Comparison of ENCODE assay signal across 25 cellular contexts in genomic region chr11:1406571-1407485, GRCh38. TPM values are rescaled to one million over a fixed set of nuclear protein-coding genes. Genes with fewer than 3 reads are reported as not detected.
DNase-seq lines count a peak whose midpoint lies in the region; ATAC-seq and TF ChIP-seq lines count a peak whose summit lies in the region.
"Had no signal": no experiment of that assay in that cellular context is flagged by ENCODE, and none has a peak within 500 bp of the region (broad histone marks: within the 10 kb centered on the region; RNA-seq: fewer than 3 reads in every experiment).

No MANE protein-coding gene starts in this region.

- H2BK12ac ChIP-seq in H9 (ENCODE audit: insufficient read length, low read depth, low read length): no peak overlapping the region

- no peak overlapping the region for H2BK15ac ChIP-seq in H9 (ENCODE audit: low read depth, low read length)

- H3K36me3 Mint-ChIP-seq in H9 (ENCODE audit: insufficient read depth in 1 of 3, low read depth in 3 of 3): no peaks in the 10 kb centered on the region; a peak in 1 of 7 replicates
- H3K36me3 Mint-ChIP-seq: CD8-positive, alpha-beta T cell had no signal

- WGBS in H9 (ENCODE audit: extremely low coverage, insufficient read length, low lambda C conversion rate): no CpG with 5 or more reads among the region's 31 CpGs

- H3K23ac ChIP-seq in H9 (ENCODE audit: insufficient read length, low read depth, low read length): no peak overlapping the region

- H3K14ac ChIP-seq in H9 (ENCODE audit: insufficient read depth, low read length): peak overlapping the region; percentile 31; the same call in 1 of the 2 replicates

- no peak overlapping the region for H3K4ac ChIP-seq in H9 (ENCODE audit: low read depth, low read length)

- H2AK5ac ChIP-seq in H9 (ENCODE audit: insufficient read length, low read length): no peak overlapping the region

- peaks cover 5% of the 10 kb centered on the region for H4K20me1 ChIP-seq in H9 (ENCODE audit: control insufficient read depth, insufficient read depth, insufficient read length)

- H3K9me3 ChIP-seq in H9 (ENCODE audit: control insufficient read depth, low read depth, low read length) (no peaks in the 10 kb centered on the region), Panc1 (ENCODE audit: control insufficient read depth, insufficient read depth, low read depth, low read length) (no peaks in the 10 kb centered on the region)
- H3K9me3 ChIP-seq: Caco-2, SJCRH30 had no signal

- no peaks in the 10 kb centered on the region for H3K23me2 ChIP-seq in H9 (ENCODE audit: insufficient read length, low read depth, low read length, poor library complexity, severe bottlenecking)

- DNase-seq in H9: no peak
- DNase-seq in Panc1 (ENCODE audit: low read depth, low spot score): no peak
- peak in 7 of 10 donors; percentile 40 to 83 (median 71) for DNase-seq in dorsolateral prefrontal cortex
- peak; percentile 71 for DNase-seq in occipital lobe (lab: John Stamatoyannopoulos, UW)
- DNase-seq in NCI-H1105 treated with DMSO at 0.1 percent for 48 hours (lab: John Stamatoyannopoulos, UW): no peak
- DNase-seq in activated naive CD4-positive, alpha-beta T cell treated with anti-CD3 and anti-CD28 coated beads, Interleukin-2, amount 50 U/mL, for 16 hours: no peak
- DNase-seq: Caco-2; CD8-positive, alpha-beta T cell; DMS 273 treated with DMSO at 0.1 percent for 48 hours; DMS79; EL; GDM1; KG1; MM.1S; NCI-H1417; NCI-H1694; NCI-H2029 treated with DMSO at 0.1 percent for 48 hours; NCI-H2227 treated with DMSO at 0.1 percent for 48 hours; NCI-H526 treated with DMSO at 0.1 percent for 48 hours; OCI-M1; SJCRH30; T-helper 1 cell had no signal

- H4K5ac ChIP-seq in H9 (ENCODE audit: insufficient read length, low read depth, low read length): no peak overlapping the region

- H3K27ac ChIP-seq in H9 (ENCODE audit: insufficient read length, low read depth, low read length): no peak overlapping the region
- H3K27ac ChIP-seq in Panc1 (ENCODE audit: low read length): no peak overlapping the region
- H3K27ac ChIP-seq in dorsolateral prefrontal cortex: peak overlapping the region in 51 of 59 donors; percentile 7 to 98 (median 64)
- H3K27ac ChIP-seq: C4-2B, SJCRH30 had no signal

- no peaks in the 10 kb centered on the region; a peak in 1 of 4 replicates for H3K4me1 Mint-ChIP-seq in H9
- H3K4me1 Mint-ChIP-seq: B cell had no signal

- no peak overlapping the region for H3K4me3 ChIP-seq in Panc1 (ENCODE audit: low read depth in 2 of 2, low read length in 2 of 2)
- peak overlapping the region in 10 of 59 donors; percentile 1 to 26 (median 10) for H3K4me3 ChIP-seq in dorsolateral prefrontal cortex
- H3K4me3 ChIP-seq: SJCRH30 had no signal

- no peak overlapping the region for H3K9ac ChIP-seq in H9 (ENCODE audit: extremely low read depth, insufficient read length, low read length)

- in situ Hi-C loops in Panc1 (cut with HindIII; ENCODE audit: low pct_unique_long_range_greater_than_20kb, low sequenced_read_pairs): no loop called here

- H3K79me1 ChIP-seq in H9 (ENCODE audit: insufficient read depth, low read depth, low read length, poor library complexity, severe bottlenecking): peaks cover 6% of the 10 kb centered on the region

- H2BK5ac ChIP-seq in H9 (ENCODE audit: insufficient read length, low read length): no peak overlapping the region

- H4K8ac ChIP-seq in H9 (replicated peaks; ENCODE audit: insufficient read length, low read depth, low read length): no peak overlapping the region

- H3K4me2 ChIP-seq in H9 (ENCODE audit: insufficient read depth, insufficient read length, low read length): no peak overlapping the region

- H3K4me3 Mint-ChIP-seq in H9: no peak overlapping the region
- H3K4me3 Mint-ChIP-seq: B cell; CD8-positive, alpha-beta T cell had no signal

- no peaks in the 10 kb centered on the region for H3K36me3 ChIP-seq in Panc1 (ENCODE audit: control insufficient read depth, insufficient read depth, low read length)
- H3K36me3 ChIP-seq: SJCRH30 had no signal

- no peak overlapping the region for H3T11ph ChIP-seq in H9 (ENCODE audit: low read length)

- TF ChIP-seq CTCF in H9 (conservative IDR thresholded peaks at IDR 0.05) (no peak), Panc1 (IDR thresholded peaks at IDR 0.05) (no peak), dorsolateral prefrontal cortex (IDR thresholded peaks at IDR 0.05 in 54 of 56, conservative IDR thresholded peaks at IDR 0.05 in 2 of 56; ENCODE audit: low read depth in 1 of 56, partially characterized antibody in 56 of 56) (peak in 1 of 56 donors; percentile 4)

- ATAC-seq in Panc1 (peak; percentile 7; the same call in 1 of the 2 replicates), GM18867 (IDR thresholded peaks at IDR 0.05; ENCODE audit: unreplicated experiment) (no peak)
- ATAC-seq: CD8-positive, alpha-beta T cell had no signal

- no peak overlapping the region for H2BK120ac ChIP-seq in H9 (ENCODE audit: low read depth, low read length, poor library complexity, severe bottlenecking)

- H3K9me3 Mint-ChIP-seq in H9: no peaks in the 10 kb centered on the region; a peak in 1 of 5 replicates
- H3K9me3 Mint-ChIP-seq: CD8-positive, alpha-beta T cell had no signal

- no TSS peak for BruUV-seq in Panc1 (replicated peaks; lab: Mats Ljungman, UMichigan)

- H4K91ac ChIP-seq in H9 (ENCODE audit: insufficient read length, low read depth, low read length): no peak overlapping the region

- H3K27me3 ChIP-seq in H9 (ENCODE audit: insufficient read depth, low read length): no peaks in the 10 kb centered on the region
- H3K27me3 ChIP-seq in Panc1 (ENCODE audit: control insufficient read depth, insufficient read depth, low read length): no peaks in the 10 kb centered on the region
- H3K27me3 ChIP-seq in dorsolateral prefrontal cortex: no peaks in the 10 kb centered on the region
- H3K27me3 ChIP-seq: SJCRH30 had no signal

- H3K56ac ChIP-seq in H9 (ENCODE audit: insufficient read length, low read depth, low read length): no peak overlapping the region

- H3K79me2 ChIP-seq in H9 (ENCODE audit: insufficient read depth, low read length): peaks cover 2% of the 10 kb centered on the region; the same call in 1 of the 2 replicates

- no peak overlapping the region for H3K18ac ChIP-seq in H9 (ENCODE audit: insufficient read length, low read depth, low read length)

- POLR2A ChIA-PET in Panc1 (lab: Charles Lee): no interaction called here

- H2AFZ ChIP-seq in H9 (ENCODE audit: low read length): no peak overlapping the region

- no peak overlapping the region; a peak in 1 of 7 replicates for H3K27ac Mint-ChIP-seq in H9
- H3K27ac Mint-ChIP-seq: B cell; CD8-positive, alpha-beta T cell had no signal

- no peak overlapping the region for H2BK20ac ChIP-seq in H9 (ENCODE audit: low read depth, low read length, poor library complexity, severe bottlenecking)

- intact Hi-C loops in Panc1 (cut with micrococcal nuclease; ENCODE audit: unreplicated experiment) (no loop called here), dorsolateral prefrontal cortex (cut with DNase I) (no loop called here)

- H3K4me1 ChIP-seq in H9 (ENCODE audit: insufficient read depth, low read length) (no peaks in the 10 kb centered on the region), Panc1 (ENCODE audit: control insufficient read depth, insufficient read depth, low read length) (peaks cover 13% of the 10 kb centered on the region)
- H3K4me1 ChIP-seq: Caco-2, SJCRH30 had no signal

- CTCF ChIA-PET in Panc1 (lab: Charles Lee): no interaction called here

- no peaks in the 10 kb centered on the region; the same call in 1 of the 2 replicates for H3K27me3 Mint-ChIP-seq in H9 (ENCODE audit: low read depth)

RNA-seq across cellular contexts. Expression of gene BRSK2, which starts 17.1 kb away (rescaled TPM):
- total RNA-seq in H9 (2021): 24.2 and 28.4 TPM in 2 replicates
- total RNA-seq in Panc1 (2021; ENCODE audit: unreplicated experiment): 32.2 TPM
- polyA plus RNA-seq in Panc1 (2012; ENCODE audit: insufficient read length): 47.7 TPM
- 100 to 1,000 TPM in 115 of 120 experiments, 10 to 100 TPM in 5; 82.1 to 191 (median 130) TPM for total RNA-seq in dorsolateral prefrontal cortex
- 32.8 TPM for total RNA-seq in occipital lobe
- total RNA-seq: SJCRH30 had no signal

Comparison
In these comparisons a context has a peak if more than half of its experiments do, and no peak if none do; other contexts are left out.
1. DNase-seq: peak in dorsolateral prefrontal cortex (7 of 10) and occipital lobe (single experiment); none in H9 (single experiment), Panc1 (single experiment), NCI-H1105 treated with DMSO at 0.1 percent for 48 hours (single experiment) and activated naive CD4-positive, alpha-beta T cell treated with anti-CD3 and anti-CD28 coated beads, Interleukin-2, amount 50 U/mL, for 16 hours (single experiment).
2. H3K27ac ChIP-seq: peak in dorsolateral prefrontal cortex (51 of 59); none in H9 (single experiment) and Panc1 (single experiment).